ENCODE assay signal across 12 cellular contexts in genomic region chr2:202909394-202910192, GRCh38. TPM values are rescaled to one million over a fixed set of nuclear protein-coding genes. Genes with fewer than 3 reads are reported as not detected.
DNase-seq lines count a peak whose midpoint lies in the region; ATAC-seq and TF ChIP-seq lines count a peak whose summit lies in the region.
"Had no signal": no experiment of that assay in that cellular context is flagged by ENCODE, and none has a peak within 500 bp of the region (broad histone marks: within the 10 kb centered on the region; RNA-seq: fewer than 3 reads in every experiment).

No MANE protein-coding gene starts in this region.

- DNase-seq in left ventricle myocardium inferior (no peak), heart right ventricle (no peak), PC-9 (no peak), fibroblast of pulmonary artery (ENCODE audit: low read depth) (peak; percentile 34), hypothalamus (lab: John Stamatoyannopoulos, UW) (no peak)
- DNase-seq in stimulated activated CD4-positive, alpha-beta T cell treated with anti-CD3 and anti-CD28 coated beads, Interleukin-1b, Interleukin-23, amount 100 ng/mL, for 48 hours = no peak
- DNase-seq: adrenal gland, foreskin keratinocyte, NCI-H1417, SW 1271 had no signal

- no TSS peak for BruUV-seq in PC-9 (replicated peaks; lab: Mats Ljungman, UMichigan)

- H4K20me1 ChIP-seq in PC-9 (ENCODE audit: insufficient read depth) = no peaks in the 10 kb centered on the region

- peak overlapping the region; percentile 75 for H3K4me2 ChIP-seq in PC-9

- H3K27me3 ChIP-seq in left ventricle myocardium inferior (ENCODE audit: low read depth) (no peaks in the 10 kb centered on the region), heart right ventricle (no peaks in the 10 kb centered on the region), PC-9 (ENCODE audit: insufficient read depth, low read depth) (no peaks in the 10 kb centered on the region)
- H3K27me3 ChIP-seq: adrenal gland, foreskin keratinocyte had no signal

- H3K4me3 ChIP-seq in left ventricle myocardium inferior = peak overlapping the region; percentile 82
- no peak overlapping the region for H3K4me3 ChIP-seq in heart right ventricle
- peak overlapping the region; percentile 96; the same call in 1 of the 2 replicates for H3K4me3 ChIP-seq in PC-9
- peak overlapping the region; percentile 86 for H3K4me3 ChIP-seq in fibroblast of pulmonary artery (replicated peaks; ENCODE audit: low read depth, low read length)

- H3K36me3 ChIP-seq in left ventricle myocardium inferior (peaks cover 17% of the 10 kb centered on the region), heart right ventricle (peaks cover 0 to 27% (median 0%) of the 10 kb centered on the region in 9 donors), PC-9 (ENCODE audit: low read depth) (0 out of 2 replicates have a peak, but pooled peaks cover 2% of the 10 kb centered on the region)

- POLR2A ChIA-PET in PC-9 (lab: Charles Lee; ENCODE audit: unreplicated experiment) = no interaction called here

- no peaks in the 10 kb centered on the region for H3K9me2 ChIP-seq in PC-9 (ENCODE audit: insufficient read depth)

- intact Hi-C loops in left ventricle myocardium inferior (cut with micrococcal nuclease) = no loop called here
- intact Hi-C loops in heart right ventricle (cut with DNase I) = loop anchor here in 2 of 10 donors (2.0 to 10.0 kb wide), 3 partner anchors 103 to 329 kb away; partner anchors contain the start of genes NBEAL1 (in 2 of the 2) and CYP20A1 (in 1 of the 2)
- intact Hi-C loops in PC-9 (cut with micrococcal nuclease; ENCODE audit: unreplicated experiment) = loop anchor here (2.0 to 5.0 kb wide), 2 partner anchors 108 to 329 kb away; partner anchors contain the start of gene CYP20A1

- CTCF ChIA-PET in PC-9 (lab: Charles Lee) = no interaction called here

- H3K9me3 ChIP-seq in left ventricle myocardium inferior (replicated peaks) (no peaks in the 10 kb centered on the region), heart right ventricle (peaks cover 0 to 7% (median 0%) of the 10 kb centered on the region in 11 donors), PC-9 (ENCODE audit: insufficient read depth, low read depth) (no peaks in the 10 kb centered on the region)
- H3K9me3 ChIP-seq: adrenal gland had no signal

- TF ChIP-seq CTCF in left ventricle myocardium inferior (IDR thresholded peaks at IDR 0.05; ENCODE audit: borderline replicate concordance) (no peak), heart right ventricle (IDR thresholded peaks at IDR 0.05) (no peak), PC-9 (conservative IDR thresholded peaks at IDR 0.05) (no peak), fibroblast of pulmonary artery (IDR thresholded peaks at IDR 0.05; ENCODE audit: low read length, missing control alignments) (no peak)

- H3K79me2 ChIP-seq in PC-9 (ENCODE audit: low read depth) = peaks cover 41% of the 10 kb centered on the region

- 91 to 93% methylated on average over 6 of the region's 6 CpGs for WGBS in heart right ventricle, 2 donors

- H3F3A ChIP-seq in PC-9 (ENCODE audit: insufficient read depth, low read depth) = peaks cover 12% of the 10 kb centered on the region; the same call in 1 of the 2 replicates

- peaks cover 43% of the 10 kb centered on the region for H3K4me1 ChIP-seq in left ventricle myocardium inferior
- H3K4me1 ChIP-seq in heart right ventricle = peaks cover 2 to 29% (median 18%) of the 10 kb centered on the region in 9 donors
- peaks cover 13% of the 10 kb centered on the region; the same call in 1 of the 2 replicates for H3K4me1 ChIP-seq in PC-9 (replicated peaks; ENCODE audit: insufficient read depth)

- no peak overlapping the region for H2AFZ ChIP-seq in PC-9

- ATAC-seq in heart right ventricle (no peak), HG02642 (IDR thresholded peaks at IDR 0.05; ENCODE audit: poor library complexity, unreplicated experiment) (no peak), GM18873 (IDR thresholded peaks at IDR 0.05; ENCODE audit: low FRiP score, unreplicated experiment) (no peak)
- ATAC-seq: foreskin keratinocyte had no signal

- H3K27ac ChIP-seq in left ventricle myocardium inferior (replicated peaks) = no peak overlapping the region
- no peak overlapping the region for H3K27ac ChIP-seq in heart right ventricle
- no peak overlapping the region for H3K27ac ChIP-seq in PC-9
- H3K27ac ChIP-seq: adrenal gland, foreskin keratinocyte had no signal

RNA-seq across cellular contexts. Expression of gene WDR12, which starts 1.9 kb away (rescaled TPM):
- 62.4 TPM for total RNA-seq in left ventricle myocardium inferior
- total RNA-seq in heart right ventricle = 10 to 100 TPM; 32.1 to 52.6 (median 45.8) TPM
- 10 to 100 TPM; 15.4 to 28.2 TPM for polyA plus RNA-seq in heart right ventricle
- 38.7 and 45.3 TPM in 2 replicates for total RNA-seq in PC-9 (2021)

RNA-seq across cellular contexts. Expression of gene CARF, which starts 2.5 kb away (rescaled TPM):
- total RNA-seq in left ventricle myocardium inferior = 8.1 TPM
- total RNA-seq in heart right ventricle = 10 to 100 TPM in 2 of 10 donors, 1 to 10 TPM in 8; 5.0 to 10.2 (median 8.4) TPM
- 1 to 10 TPM in 1 of 2 donors, under 1 TPM in 1; 0.75 to 2.8 TPM for polyA plus RNA-seq in heart right ventricle
- 5.9 and 6.5 TPM in 2 replicates for total RNA-seq in PC-9 (2021)

RNA-seq across cellular contexts. Expression of gene ICA1L, which starts 38.0 kb away (rescaled TPM):
- total RNA-seq in left ventricle myocardium inferior = 6.5 TPM
- total RNA-seq in heart right ventricle = 10 to 100 TPM in 2 of 10 donors, 1 to 10 TPM in 8; 4.9 to 12.1 (median 7.1) TPM
- polyA plus RNA-seq in heart right ventricle = 1 to 10 TPM in 1 of 2 donors, under 1 TPM in 1; 0.81 to 4.3 TPM
- total RNA-seq in PC-9 (2021) = 0.20 TPM in 1 of 2 replicates, not detected in the other

Comparison
In these comparisons a context has a peak if more than half of its experiments do, and no peak if none do; other contexts are left out.
1. H3K4me3 ChIP-seq: peak in left ventricle myocardium inferior (single experiment), PC-9 (single experiment) and fibroblast of pulmonary artery (single experiment); none in heart right ventricle (0 of 10).